Comparison of ENCODE assay signal across 11 cellular contexts in genomic region chr2:20625491-20625919, GRCh38. TPM values are rescaled to one million over a fixed set of nuclear protein-coding genes. Genes with fewer than 3 reads are reported as not detected.
DNase-seq lines count a peak whose midpoint lies in the region; ATAC-seq and TF ChIP-seq lines count a peak whose summit lies in the region.
"Had no signal": no experiment of that assay in that cellular context is flagged by ENCODE, and none has a peak within 500 bp of the region (broad histone marks: within the 10 kb centered on the region; RNA-seq: fewer than 3 reads in every experiment).

No MANE protein-coding gene starts in this region.

- H3K27ac ChIP-seq in gastroesophageal sphincter (peak overlapping the region in 3 of 4 donors; percentile 98 to 99 (median 99)), upper lobe of left lung (peak overlapping the region; percentile 20 to 56 (median 50)), RWPE1 (no peak overlapping the region)

- 100% methylated on average over 1 of the region's 9 CpGs; no CpG with 5 or more reads in 1 of the 2 donors for WGBS in gastroesophageal sphincter (ENCODE audit: low coverage in 1 of 2), 2 donors
- WGBS in upper lobe of left lung, 2 donors: 60 to 71% methylated on average over 8 to 9 of the region's 9 CpGs

- no peak for ATAC-seq in gastroesophageal sphincter
- ATAC-seq in upper lobe of left lung (ENCODE audit: low FRiP score in 2 of 2): peak; percentile 37 to 50
- no peak for ATAC-seq in GM21737 (IDR thresholded peaks at IDR 0.05; ENCODE audit: unreplicated experiment)
- ATAC-seq: Panc1 had no signal

- H3K9me3 ChIP-seq in gastroesophageal sphincter: no peaks in the 10 kb centered on the region
- no peaks in the 10 kb centered on the region for H3K9me3 ChIP-seq in mucosa of stomach (ENCODE audit: control insufficient read depth, low read length)
- H3K9me3 ChIP-seq in upper lobe of left lung: no peaks in the 10 kb centered on the region

- H3K4me3 ChIP-seq in gastroesophageal sphincter: no peak overlapping the region
- no peak overlapping the region for H3K4me3 ChIP-seq in mucosa of stomach (ENCODE audit: low read length)
- no peak overlapping the region for H3K4me3 ChIP-seq in upper lobe of left lung

- TF ChIP-seq CTCF in gastroesophageal sphincter (IDR thresholded peaks at IDR 0.05) (no peak), upper lobe of left lung (IDR thresholded peaks at IDR 0.05) (no peak), RWPE1 (conservative IDR thresholded peaks at IDR 0.05; ENCODE audit: low read depth) (no peak)

- H3K36me3 ChIP-seq in gastroesophageal sphincter: peaks cover 0 to 53% of the 10 kb centered on the region in 2 donors
- peaks cover 6% of the 10 kb centered on the region for H3K36me3 ChIP-seq in mucosa of stomach (ENCODE audit: control insufficient read depth, insufficient read depth, low read length)
- H3K36me3 ChIP-seq in upper lobe of left lung: peaks cover 23 to 62% (median 45%) of the 10 kb centered on the region in 4 donors

- DNase-seq in NCI-H748 (lab: John Stamatoyannopoulos, UW; ENCODE audit: unreplicated experiment) (peak; percentile 52), NCI-H748 treated with DMSO at 0.1 percent for 48 hours (lab: John Stamatoyannopoulos, UW) (no peak), upper lobe of left lung (no peak), KBM-7 (no peak), RWPE1 (ENCODE audit: low spot score) (no peak)
- DNase-seq: NCI-H2081 treated with DMSO at 0.1 percent for 48 hours had no signal

- TF ChIP-seq EP300 in gastroesophageal sphincter (IDR thresholded peaks at IDR 0.05) (no peak), upper lobe of left lung (IDR thresholded peaks at IDR 0.05) (no peak)

- POLR2A ChIA-PET in RWPE1 (lab: Yijun Ruan, JAX; ENCODE audit: low non-redundant PET): no interaction called here

- H3K9ac ChIP-seq in mucosa of stomach (ENCODE audit: low read length): peak overlapping the region; percentile 56

- CTCF ChIA-PET in RWPE1 (lab: Yijun Ruan, JAX): no interaction called here

- in situ Hi-C loops in KBM-7 (cut with MboI; ENCODE audit: low pct_unique_long_range_greater_than_20kb, low sequenced_read_pairs): loop anchor here (25.0 kb wide), 1 partner anchor 513 kb away; no protein-coding TSS in a partner anchor

- H3K27me3 ChIP-seq in gastroesophageal sphincter (no peaks in the 10 kb centered on the region), mucosa of stomach (ENCODE audit: control insufficient read depth, insufficient read depth, low read length) (no peaks in the 10 kb centered on the region), upper lobe of left lung (no peaks in the 10 kb centered on the region)

- H3K4me1 ChIP-seq in gastroesophageal sphincter (peaks cover 2 to 94% (median 27%) of the 10 kb centered on the region in 3 donors), mucosa of stomach (ENCODE audit: control insufficient read depth, insufficient read depth, low read length) (peaks cover 15% of the 10 kb centered on the region), upper lobe of left lung (peaks cover 0 to 15% (median 8%) of the 10 kb centered on the region in 4 donors)

- TF ChIP-seq POLR2A in gastroesophageal sphincter (IDR thresholded peaks at IDR 0.05): no peak
- TF ChIP-seq POLR2A in upper lobe of left lung (IDR thresholded peaks at IDR 0.05): no peak

RNA-seq across cellular contexts. Expression of gene HS1BP3, which starts 25.4 kb away (rescaled TPM):
- 10 to 100 TPM; 42.8 to 89.1 (median 61.4) TPM for total RNA-seq in gastroesophageal sphincter
- 10 to 100 TPM; 41.0 to 45.8 (median 42.7) TPM for total RNA-seq in upper lobe of left lung

RNA-seq across cellular contexts. Expression of gene GDF7, which starts 41.4 kb away (rescaled TPM):
- total RNA-seq in gastroesophageal sphincter: 10 to 100 TPM in 3 of 4 donors, 1 to 10 TPM in 1; 1.2 to 19.9 (median 15.3) TPM
- total RNA-seq in upper lobe of left lung: 1 to 10 TPM in 1 of 6 donors, under 1 TPM in 5; under 0.01 to 1.8 (median 0.44) TPM
- total RNA-seq: activated CD8-positive, alpha-beta memory T cell treated with anti-CD3 and anti-CD28 coated beads for 36 hours had no signal

Comparison
In these comparisons a context has a peak if more than half of its experiments do, and no peak if none do; other contexts are left out.
1. ATAC-seq: peak in upper lobe of left lung (2 of 2); none in gastroesophageal sphincter (single experiment) and GM21737 (single experiment).